11 cellular contexts compared by ENCODE assay signal in the genomic region with DNA sequence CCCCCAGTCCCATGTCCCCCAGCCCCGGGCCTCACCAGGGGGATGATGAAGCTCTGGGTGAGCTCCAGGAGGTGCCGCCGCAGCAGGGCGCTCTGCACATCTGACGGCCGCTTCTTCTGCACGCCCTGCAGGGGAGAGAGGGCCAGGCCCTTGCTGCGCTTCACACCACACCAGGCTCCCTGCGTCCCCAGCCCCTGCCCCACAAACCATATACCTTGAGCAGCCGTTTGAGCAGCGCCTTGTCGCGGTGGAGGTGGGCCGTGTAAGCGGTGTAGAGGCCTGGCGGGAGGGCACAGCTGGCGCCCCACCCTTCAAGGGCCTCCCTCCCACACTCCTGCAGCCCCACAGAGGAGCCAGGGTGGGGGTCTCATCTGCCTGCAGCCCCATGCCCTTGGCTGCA. TPM values are rescaled to one million over a fixed set of nuclear protein-coding genes. Genes with fewer than 3 reads are reported as not detected.
DNase-seq lines count a peak whose midpoint lies in the region; ATAC-seq, FAIRE-seq and TF ChIP-seq lines count a peak whose summit lies in the region.
"Had no signal": no experiment of that assay in that cellular context is flagged by ENCODE, and none has a peak within 500 bp of the region (broad histone marks: within the 10 kb centered on the region; RNA-seq: fewer than 3 reads in every experiment).

No MANE protein-coding gene starts in this region.

- H3K4me3 Mint-ChIP-seq in effector memory CD8-positive, alpha-beta T cell, result peak overlapping the region; percentile 73 to 85

- no peak for FAIRE-seq in GM12891 (lab: Jason Lieb, UNC)

- H3K27ac Mint-ChIP-seq in effector memory CD8-positive, alpha-beta T cell, result peak overlapping the region; percentile 62 to 91

- no peaks in the 10 kb centered on the region for H3K9me3 Mint-ChIP-seq in effector memory CD8-positive, alpha-beta T cell

- ATAC-seq in Right ventricle myocardium inferior (no peak), Right ventricle myocardium superior (ENCODE audit: poor library complexity) (no peak), HG03378 (IDR thresholded peaks at IDR 0.05; ENCODE audit: unreplicated experiment) (no peak)
- ATAC-seq in effector memory CD8-positive, alpha-beta T cell (replicated peaks), result no peak

- H3K27me3 Mint-ChIP-seq in effector memory CD8-positive, alpha-beta T cell, result no peaks in the 10 kb centered on the region

- intact Hi-C loops in Right ventricle myocardium inferior (cut with DNase I) (no loop called here), Right ventricle myocardium superior (cut with DNase I) (no loop called here)

- peaks cover 3% of the 10 kb centered on the region for H3K36me3 Mint-ChIP-seq in effector memory CD8-positive, alpha-beta T cell (ENCODE audit: insufficient read depth)

- TF ChIP-seq POLR2A in GM12891 (IDR thresholded peaks at IDR 0.05; ENCODE audit: low read depth, low read length), result no peak

- peaks cover 17% of the 10 kb centered on the region in 2 donors for H3K4me1 Mint-ChIP-seq in effector memory CD8-positive, alpha-beta T cell (ENCODE audit: low read depth in 2 of 2)

- DNase-seq in Right ventricle myocardium inferior (ENCODE audit: missing footprints) (peak; percentile 46), Right ventricle myocardium superior (no peak), RPMI8226 (peak; percentile 56), foreskin melanocyte (no peak), hippocampal formation (lab: John Stamatoyannopoulos, UW) (no peak), GM12891 (ENCODE audit: insufficient read length, low spot score) (no peak)
- no peak for DNase-seq in effector memory CD8-positive, alpha-beta T cell
- DNase-seq: kidney glomerular epithelial cell, NCI-H2029 treated with DMSO at 0.1 percent for 48 hours, NCI-H748 treated with DMSO at 0.1 percent for 48 hours had no signal

TF ChIP-seq in GM12891, 5 proteins besides CTCF, POLR2A, EP300 and RAD21:
- no peak for TF ChIP-seq TAF1 (IDR thresholded peaks at IDR 0.05; ENCODE audit: low read depth, low read length)
- no peak for TF ChIP-seq PAX5 (IDR thresholded peaks at IDR 0.05; ENCODE audit: insufficient read depth, low read length, severe bottlenecking)
- TF ChIP-seq POLR2AphosphoS5 (IDR thresholded peaks at IDR 0.05; ENCODE audit: low read depth, low read length), result no peak
- no peak for TF ChIP-seq SPI1 (IDR thresholded peaks at IDR 0.05; ENCODE audit: low read depth, low read length)
- TF ChIP-seq POU2F2 (IDR thresholded peaks at IDR 0.05; ENCODE audit: low read depth, low read length), result no peak
TF ChIP-seq in GM12891: peak in this region for 0.

RNA-seq across cellular contexts. Expression of gene PLXNB2, which starts 6.2 kb away (rescaled TPM):
- total RNA-seq in Right ventricle myocardium inferior (70.6 TPM), Right ventricle myocardium superior (68.3 TPM)
- 57.5 TPM for polyA plus RNA-seq in GM12891 (2012; ENCODE audit: low read depth, missing spikeins)

RNA-seq across cellular contexts. Expression of gene DENND6B, which starts 13.2 kb away (rescaled TPM):
- total RNA-seq in Right ventricle myocardium inferior (1.7 TPM), Right ventricle myocardium superior (1.1 TPM)
- 12.4 TPM for polyA plus RNA-seq in GM12891 (2012; ENCODE audit: low read depth, missing spikeins)

RNA-seq across cellular contexts. Expression of gene PPP6R2, which starts 29.5 kb away (rescaled TPM):
- total RNA-seq in Right ventricle myocardium inferior (42.4 TPM), Right ventricle myocardium superior (40.4 TPM)
- polyA plus RNA-seq in GM12891 (2012; ENCODE audit: low read depth, missing spikeins), result 22.9 TPM

RNA-seq across cellular contexts. Expression of gene MAPK11, which starts 43.4 kb away (rescaled TPM):
- 10.0 TPM for total RNA-seq in Right ventricle myocardium inferior
- total RNA-seq in Right ventricle myocardium superior, result 8.5 TPM
- polyA plus RNA-seq in GM12891 (2012; ENCODE audit: low read depth, missing spikeins), result 4.8 TPM

RNA-seq across cellular contexts. Expression of gene MAPK12, which starts 52.1 kb away (rescaled TPM):
- total RNA-seq in Right ventricle myocardium inferior, result 18.2 TPM
- 13.2 TPM for total RNA-seq in Right ventricle myocardium superior
- 11.3 TPM for polyA plus RNA-seq in GM12891 (2012; ENCODE audit: low read depth, missing spikeins)

Comparison
In these comparisons a context has a peak if more than half of its experiments do, and no peak if none do; other contexts are left out.
1. DNase-seq: peak in Right ventricle myocardium inferior (single experiment) and RPMI8226 (single experiment); none in Right ventricle myocardium superior (single experiment), effector memory CD8-positive, alpha-beta T cell (0 of 3), foreskin melanocyte (single experiment), hippocampal formation (0 of 2) and GM12891 (single experiment).